1 cellular context compared by ENCODE assay signal in genomic region chr2:190126758-190127157, GRCh38.
TF ChIP-seq lines count a peak whose summit lies in the region.

No MANE protein-coding gene starts in this region.

TF ChIP-seq in IMR-90, 13 proteins besides CTCF, POLR2A, EP300 and RAD21 (continued from another document):
- TF ChIP-seq CEBPB (IDR thresholded peaks at IDR 0.05; ENCODE audit: low read depth, low read length) = no peak
- no peak for TF ChIP-seq NFE2L2 (IDR thresholded peaks at IDR 0.05; ENCODE audit: low read depth, low read length)
- TF ChIP-seq BHLHE40 (IDR thresholded peaks at IDR 0.05; ENCODE audit: low read depth, low read length) = no peak
- TF ChIP-seq RCOR1 (IDR thresholded peaks at IDR 0.05; ENCODE audit: insufficient replicate concordance, low read length) = no peak
- no peak for TF ChIP-seq RFX5 (IDR thresholded peaks at IDR 0.05; ENCODE audit: low read depth, low read length)
